ENCODE assay signal across 8 cellular contexts in the genomic region with DNA sequence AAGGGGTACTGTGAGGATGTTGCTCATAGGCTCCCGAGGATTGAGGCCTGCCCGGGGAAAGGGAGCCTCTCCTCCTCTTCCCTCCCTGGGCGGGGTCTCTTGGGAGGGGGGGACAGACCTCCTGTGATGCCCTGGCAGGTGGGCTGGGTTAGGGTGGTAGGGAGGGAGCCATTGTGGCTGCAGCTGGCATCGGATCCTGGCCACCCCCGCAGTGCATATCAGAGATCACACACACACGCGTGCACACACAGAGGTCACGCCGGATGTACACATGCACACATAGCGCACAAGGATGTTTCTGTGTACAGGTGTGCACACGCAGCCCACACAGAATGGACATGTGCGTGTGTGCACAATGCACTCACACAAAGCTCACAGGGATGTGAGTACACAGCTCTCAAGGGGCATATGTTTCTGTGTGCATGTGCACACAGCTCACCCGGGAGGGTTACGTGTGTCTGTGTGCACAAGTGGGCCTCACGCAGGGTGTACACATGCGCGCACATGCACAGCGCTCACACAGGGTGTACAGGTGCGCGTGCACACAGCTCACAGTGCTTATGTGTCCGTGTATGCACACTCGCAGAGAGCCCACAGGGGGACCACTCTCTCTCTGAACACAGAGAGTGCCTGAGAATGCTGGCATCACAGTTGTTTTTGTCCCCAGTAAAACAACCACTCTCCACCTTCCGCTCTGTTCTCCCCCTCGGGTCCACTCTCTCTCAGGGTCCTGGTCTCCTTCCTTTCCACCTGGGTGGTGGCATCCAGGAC. TPM values are rescaled to one million over a fixed set of nuclear protein-coding genes. Genes with fewer than 3 reads are reported as not detected.
DNase-seq lines count a peak whose midpoint lies in the region; ATAC-seq and TF ChIP-seq lines count a peak whose summit lies in the region.

No MANE protein-coding gene starts in this region.

- H3K36me3 ChIP-seq in HUES6 (ENCODE audit: control insufficient read depth, insufficient read depth, low read length): no peaks in the 10 kb centered on the region
- H3K36me3 ChIP-seq in colonic mucosa: no peaks in the 10 kb centered on the region

- TF ChIP-seq CTCF in GM12864 (IDR thresholded peaks at IDR 0.05; ENCODE audit: low read depth, low read length, missing control alignments): no peak
- TF ChIP-seq CTCF in colonic mucosa (IDR thresholded peaks at IDR 0.05): no peak
- no peak for TF ChIP-seq CTCF in osteocyte (IDR thresholded peaks at IDR 0.05)

- H3K4me3 Mint-ChIP-seq in osteocyte (ENCODE audit: unreplicated experiment): peak overlapping the region; percentile 70

- no peak overlapping the region for H3K27ac ChIP-seq in HUES6 (ENCODE audit: low read depth, low read length)
- H3K27ac ChIP-seq in colonic mucosa: no peak overlapping the region

- DNase-seq in GM12864 (ENCODE audit: low read depth) (no peak), colonic mucosa (peak; percentile 17), osteocyte (ENCODE audit: extremely low spot score, unreplicated experiment) (no peak), DMS79 (lab: John Stamatoyannopoulos, UW) (no peak), SK-N-DZ (ENCODE audit: low spot score) (no peak), putamen (ENCODE audit: low spot score) (no peak)

- H3K9me3 ChIP-seq in HUES6 (ENCODE audit: control insufficient read depth, insufficient read depth, low read depth, low read length) (no peaks in the 10 kb centered on the region), colonic mucosa (no peaks in the 10 kb centered on the region)

- H3K36me3 Mint-ChIP-seq in osteocyte (ENCODE audit: unreplicated experiment): no peaks in the 10 kb centered on the region

- peaks cover 21% of the 10 kb centered on the region for H3K4me1 Mint-ChIP-seq in osteocyte (ENCODE audit: unreplicated experiment)

- peaks cover 51% of the 10 kb centered on the region for H3K27me3 ChIP-seq in HUES6 (ENCODE audit: control insufficient read depth, insufficient read depth, low read length)
- H3K27me3 ChIP-seq in colonic mucosa: no peaks in the 10 kb centered on the region

- no peaks in the 10 kb centered on the region for H3K9me3 Mint-ChIP-seq in osteocyte (ENCODE audit: unreplicated experiment)

- intact Hi-C loops in colonic mucosa (cut with DNase I): loop anchor here (2.0 to 5.0 kb wide), 2 partner anchors 55 to 171 kb away; partner anchors contain the start of gene TOP2A

- ATAC-seq in GM19023 (IDR thresholded peaks at IDR 0.05; ENCODE audit: unreplicated experiment): no peak

- H3K4me3 ChIP-seq in GM12864 (ENCODE audit: low read depth, low read length): peak overlapping the region; percentile 61; the same call in 1 of the 2 replicates
- H3K4me3 ChIP-seq in HUES6 (ENCODE audit: low read depth, low read length): peak overlapping the region; percentile 78
- H3K4me3 ChIP-seq in colonic mucosa: no peak overlapping the region

- H3K4me1 ChIP-seq in HUES6 (ENCODE audit: control insufficient read depth, insufficient read depth, low read length): peaks cover 31% of the 10 kb centered on the region
- H3K4me1 ChIP-seq in colonic mucosa: no peaks in the 10 kb centered on the region

- H3K27me3 Mint-ChIP-seq in osteocyte (ENCODE audit: unreplicated experiment): no peaks in the 10 kb centered on the region

- no peak overlapping the region for H3K9ac ChIP-seq in HUES6 (ENCODE audit: low read length)
- peak overlapping the region in 1 of 2 donors; percentile 12 for H3K9ac ChIP-seq in colonic mucosa (ENCODE audit: low read depth in 2 of 2, low read length in 2 of 2)

- H3K27ac Mint-ChIP-seq in osteocyte (ENCODE audit: unreplicated experiment): no peak overlapping the region

RNA-seq across cellular contexts. Expression of gene GJD3, which starts 2.4 kb away (rescaled TPM):
- under 1 TPM; 0.40 to 0.85 TPM for total RNA-seq in colonic mucosa
- 0.40 TPM in 1 of 2 replicates, not detected in the other for total RNA-seq in osteocyte
- 0.30 TPM in 1 of 2 replicates, not detected in the other for polyA plus RNA-seq in SK-N-DZ (2014; cell fraction: cytosol; rRNA removed)
- not detected in 2 replicates for polyA plus RNA-seq in SK-N-DZ (2014; cell fraction: nucleus; rRNA removed)

RNA-seq across cellular contexts. Expression of gene RARA, which starts 53.1 kb away (rescaled TPM):
- total RNA-seq in colonic mucosa (10 to 100 TPM; 25.6 to 46.7 TPM), osteocyte (62.6 and 65.2 TPM in 2 replicates)
- polyA plus RNA-seq in SK-N-DZ (2014; cell fraction: cytosol; rRNA removed): 42.3 and 43.5 TPM in 2 replicates
- 27.0 and 42.6 TPM in 2 replicates for polyA plus RNA-seq in SK-N-DZ (2014; cell fraction: nucleus; rRNA removed)

RNA-seq across cellular contexts. Expression of gene TOP2A, which starts 55.6 kb away (rescaled TPM):
- total RNA-seq in colonic mucosa (100 to 1,000 TPM in 1 of 2 donors, 10 to 100 TPM in 1; 46.2 to 124 TPM), osteocyte (41.9 and 43.3 TPM in 2 replicates)
- polyA plus RNA-seq in SK-N-DZ (2014; cell fraction: cytosol; rRNA removed): 345 and 397 TPM in 2 replicates
- polyA plus RNA-seq in SK-N-DZ (2014; cell fraction: nucleus; rRNA removed): 344 and 450 TPM in 2 replicates
